ENCODE assay signal across 28 cellular contexts in genomic region chr12:66194122-66194521, GRCh38.
"Had no signal": no experiment of that assay in that cellular context is flagged by ENCODE, and none has a peak within 500 bp of the region (broad histone marks: within the 10 kb centered on the region; RNA-seq: fewer than 3 reads in every experiment).

No MANE protein-coding gene starts in this region.

- H3K27me3 Mint-ChIP-seq: stimulated activated naive B cell treated with anti-CD40 and anti-IgM and Interleukin-4, amounts not matched to agents 10 μg/mL and 1 μg/mL and 100 μg/mL, for 72 hours had no signal

- H3K4me1 ChIP-seq: gastrocnemius medialis, parathyroid adenoma, uterus had no signal

- H3K4me3 ChIP-seq: gastrocnemius medialis, heart left ventricle, hepatocyte, lung, mucosa of descending colon, right atrium auricular region, smooth muscle cell, thoracic aorta, tibial nerve, upper lobe of right lung, uterus had no signal

- ATAC-seq: esophagus mucosa; gastrocnemius medialis; heart left ventricle; left lobe of liver; mucosa of descending colon; natural killer cell treated with Interleukin-12 subunit alpha and Interleukin-12 subunit beta and Interleukin-15 and Interleukin-18, amount 100 ng/mL, for 72 hours; sciatic nerve; stimulated activated naive B cell treated with anti-CD40 and anti-IgM and Interleukin-4, amounts not matched to agents 10 μg/mL and 1 μg/mL and 100 μg/mL, for 72 hours; upper lobe of right lung had no signal

- H3K36me3 Mint-ChIP-seq: memory B cell, mesothelial cell of epicardium, naive B cell had no signal

- H3K9me3 ChIP-seq: gastrocnemius medialis, heart left ventricle, mucosa of descending colon, right atrium auricular region, thoracic aorta, tibial nerve, upper lobe of right lung, uterus had no signal

- H3K36me3 ChIP-seq: gastrocnemius medialis, heart left ventricle, right atrium auricular region, thoracic aorta, upper lobe of right lung, uterus had no signal

- H3K9me3 Mint-ChIP-seq: endodermal cell; memory B cell; mesothelial cell of epicardium; naive B cell; natural killer cell treated with Interleukin-12 subunit alpha and Interleukin-12 subunit beta and Interleukin-15 and Interleukin-18, amount 100 ng/mL, for 72 hours; neural crest cell; stimulated activated naive CD8-positive, alpha-beta T cell treated with anti-CD3 and anti-CD28 coated beads, Interleukin-15, Interleukin-2, amounts not matched to agents 100 ng/mL and 50 ng/mL, for 24 hours had no signal

- H3K27me3 ChIP-seq: hepatocyte, right atrium auricular region, tibial nerve, upper lobe of right lung, uterus had no signal

- DNase-seq: effector CD8-positive, alpha-beta T cell; foreskin fibroblast; gastrocnemius medialis; heart left ventricle; kidney; mucosa of descending colon; naive B cell; stimulated activated naive B cell treated with anti-CD40 and anti-IgM and Interleukin-4, amounts not matched to agents 10 μg/mL and 1 μg/mL and 100 μg/mL, for 72 hours; upper lobe of right lung; uterus had no signal

- H3K27ac ChIP-seq: epithelial cell of prostate, gastrocnemius medialis, hepatocyte, parathyroid adenoma, right atrium auricular region, thoracic aorta, tibial nerve, upper lobe of right lung, uterus had no signal

- H3K4me3 Mint-ChIP-seq: endodermal cell; memory B cell; mesothelial cell of epicardium; neural crest cell; stimulated activated naive B cell treated with anti-CD40 and anti-IgM and Interleukin-4, amounts not matched to agents 10 μg/mL and 1 μg/mL and 100 μg/mL, for 72 hours; stimulated activated naive CD8-positive, alpha-beta T cell treated with anti-CD3 and anti-CD28 coated beads, Interleukin-15, Interleukin-2, amounts not matched to agents 100 ng/mL and 50 ng/mL, for 24 hours had no signal

- H3K27ac Mint-ChIP-seq: endodermal cell; memory B cell; mesothelial cell of epicardium; progenitor cell of endocrine pancreas; stimulated activated naive B cell treated with anti-CD40 and anti-IgM and Interleukin-4, amounts not matched to agents 10 μg/mL and 1 μg/mL and 100 μg/mL, for 72 hours; stimulated activated naive CD8-positive, alpha-beta T cell treated with anti-CD3 and anti-CD28 coated beads, Interleukin-15, Interleukin-2, amounts not matched to agents 100 ng/mL and 50 ng/mL, for 24 hours had no signal
